In genomic region chr12:108838194-108839010, GRCh38 we compare ENCODE assay signal across 1 cellular context.
TF ChIP-seq lines count a peak whose summit lies in the region.

No MANE protein-coding gene starts in this region.

TF ChIP-seq in HEK293, 187 proteins besides CTCF, POLR2A, EP300 and RAD21 (continued from another document and continues in another):
- TF ChIP-seq ZNF274 (IDR thresholded peaks at IDR 0.05; ENCODE audit: low read length), result no peak
- TF ChIP-seq ZNF274 (tag by site-specific recombination; IDR thresholded peaks at IDR 0.05; ENCODE audit: borderline replicate concordance), result no peak
- no peak for TF ChIP-seq ZBTB48 (tag by site-specific recombination; IDR thresholded peaks at IDR 0.05)
- TF ChIP-seq PATZ1 (tag by site-specific recombination; IDR thresholded peaks at IDR 0.05), result peak; percentile 91
- TF ChIP-seq BCL6B (tag by site-specific recombination; IDR thresholded peaks at IDR 0.05), result no peak
- 0 out of 2 replicates have a peak, but pooled peaks have one; percentile 26 for TF ChIP-seq ZNF449 (tag by site-specific recombination; IDR thresholded peaks at IDR 0.05)
- TF ChIP-seq SALL2 (tag by site-specific recombination; IDR thresholded peaks at IDR 0.05; ENCODE audit: borderline replicate concordance), result no peak
- TF ChIP-seq ZFHX2 (tag by site-specific recombination; conservative IDR thresholded peaks at IDR 0.05), result 0 out of 2 replicates have a peak, but pooled peaks have one; percentile 23
- no peak for TF ChIP-seq ZNF777 (tag by site-specific recombination; IDR thresholded peaks at IDR 0.05; ENCODE audit: borderline replicate concordance)
- TF ChIP-seq ZNF792 (tag by site-specific recombination; IDR thresholded peaks at IDR 0.05), result no peak
- no peak for TF ChIP-seq AEBP2 (tag by site-specific recombination; IDR thresholded peaks at IDR 0.05; ENCODE audit: borderline replicate concordance)
- no peak for TF ChIP-seq KLF16 (tag by site-specific recombination; IDR thresholded peaks at IDR 0.05)
- TF ChIP-seq ZNF223 (tag by site-specific recombination; IDR thresholded peaks at IDR 0.05), result no peak
- no peak for TF ChIP-seq ZSCAN23 (tag by site-specific recombination; IDR thresholded peaks at IDR 0.05)
- peak; percentile 45; the same call in 1 of the 2 replicates for TF ChIP-seq ZNF391 (tag by site-specific recombination; IDR thresholded peaks at IDR 0.05; ENCODE audit: borderline replicate concordance, low read depth)
- TF ChIP-seq ZNF600 (tag by site-specific recombination; IDR thresholded peaks at IDR 0.05), result peak; percentile 96
- TF ChIP-seq TSHZ1 (tag by site-specific recombination; IDR thresholded peaks at IDR 0.05; ENCODE audit: borderline replicate concordance), result peak; percentile 74; the same call in 1 of the 2 replicates
- no peak for TF ChIP-seq MZF1 (tag by site-specific recombination; IDR thresholded peaks at IDR 0.05; ENCODE audit: borderline replicate concordance)
- TF ChIP-seq ZNF184 (tag by site-specific recombination; IDR thresholded peaks at IDR 0.05), result peak; percentile 50; the same call in 1 of the 2 replicates
- no peak for TF ChIP-seq ZNF664 (tag by site-specific recombination; IDR thresholded peaks at IDR 0.05)
- no peak for TF ChIP-seq SETDB1 (IDR thresholded peaks at IDR 0.05; ENCODE audit: insufficient read length, low read length)
- no peak for TF ChIP-seq ZNF596 (tag by site-specific recombination; IDR thresholded peaks at IDR 0.05)
- TF ChIP-seq ZBTB6 (tag by site-specific recombination; IDR thresholded peaks at IDR 0.05), result no peak
- no peak for TF ChIP-seq KLF1 (tag by site-specific recombination; IDR thresholded peaks at IDR 0.05)
- peak; percentile 34; the same call in 1 of the 2 replicates for TF ChIP-seq WT1 (tag by site-specific recombination; IDR thresholded peaks at IDR 0.05)
- peak; percentile 88 for TF ChIP-seq ZNF660 (tag by site-specific recombination; IDR thresholded peaks at IDR 0.05)
- TF ChIP-seq ZNF266 (tag by site-specific recombination; IDR thresholded peaks at IDR 0.05; ENCODE audit: low read depth), result no peak
- no peak for TF ChIP-seq ZNF112 (tag by site-specific recombination; IDR thresholded peaks at IDR 0.05)
- peak; percentile 35 for TF ChIP-seq ZBTB26 (tag by site-specific recombination; optimal IDR thresholded peaks at IDR 0.05)
- TF ChIP-seq ZXDB (tag by site-specific recombination; IDR thresholded peaks at IDR 0.05), result peak; percentile 98
- TF ChIP-seq ZNF488 (tag by site-specific recombination; IDR thresholded peaks at IDR 0.05), result 0 out of 2 replicates have a peak, but pooled peaks have one; percentile 27
- peak; percentile 96 for TF ChIP-seq ZIC2 (tag by site-specific recombination; IDR thresholded peaks at IDR 0.05)
- no peak for TF ChIP-seq ZNF433 (tag by site-specific recombination; IDR thresholded peaks at IDR 0.05; ENCODE audit: low read depth)
- TF ChIP-seq ZNF580 (tag by site-specific recombination; IDR thresholded peaks at IDR 0.05), result no peak
- TF ChIP-seq ZNF670 (tag by site-specific recombination; IDR thresholded peaks at IDR 0.05; ENCODE audit: low read depth), result no peak
- no peak for TF ChIP-seq ZNF555 (tag by site-specific recombination; conservative IDR thresholded peaks at IDR 0.05)
- no peak for TF ChIP-seq ZNF16 (tag by site-specific recombination; IDR thresholded peaks at IDR 0.05; ENCODE audit: low read depth)
- no peak for TF ChIP-seq PBX3 (CRISPR knock-in tag; IDR thresholded peaks at IDR 0.05)
- TF ChIP-seq ZNF121 (tag by site-specific recombination; IDR thresholded peaks at IDR 0.05), result no peak
- no peak for TF ChIP-seq ZBTB1 (tag by site-specific recombination; IDR thresholded peaks at IDR 0.05)
- TF ChIP-seq ZNF513 (tag by site-specific recombination; IDR thresholded peaks at IDR 0.05), result no peak
- TF ChIP-seq RBAK (tag by site-specific recombination; IDR thresholded peaks at IDR 0.05), result no peak
- TF ChIP-seq ZNF692 (tag by site-specific recombination; IDR thresholded peaks at IDR 0.05), result peak; percentile 77; the same call in 1 of the 2 replicates
